ENCODE assay signal across 8 cellular contexts in the genomic region with DNA sequence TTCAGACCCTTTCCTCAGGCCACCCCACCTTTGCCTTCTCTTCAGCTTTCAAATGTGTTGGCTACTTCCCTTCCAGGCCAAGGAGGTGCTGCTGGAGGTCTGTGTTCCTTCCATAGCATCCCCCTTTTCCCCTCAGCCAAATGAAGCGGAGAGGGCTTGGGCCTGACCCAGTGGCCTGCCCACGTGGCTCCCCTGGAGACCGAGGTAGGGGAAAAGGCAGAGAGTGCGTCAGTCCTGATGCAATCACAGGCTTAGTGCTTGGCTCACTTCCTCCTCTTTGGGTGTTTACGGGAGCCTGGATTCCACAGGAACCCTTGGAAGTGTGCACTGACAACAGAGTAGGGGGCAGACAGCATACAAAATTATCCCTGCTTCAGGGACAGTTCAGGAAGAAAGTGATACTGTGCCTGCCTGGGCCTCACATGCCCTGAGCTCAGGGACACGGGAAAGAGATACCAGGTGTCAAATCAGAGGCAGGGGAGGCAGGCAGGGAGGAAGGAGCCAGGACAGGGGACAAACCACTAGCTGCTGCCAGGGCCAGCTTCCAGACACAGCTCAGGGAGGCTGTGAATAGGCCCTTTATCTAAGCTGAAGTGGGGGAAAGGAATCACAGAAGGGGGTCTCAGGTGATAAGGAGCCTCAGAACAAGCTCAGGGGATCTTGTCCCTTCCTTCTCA. TPM values are rescaled to one million over a fixed set of nuclear protein-coding genes. Genes with fewer than 3 reads are reported as not detected.
DNase-seq lines count a peak whose midpoint lies in the region; ATAC-seq and TF ChIP-seq lines count a peak whose summit lies in the region.

No MANE protein-coding gene starts in this region.

- H3K36me3 ChIP-seq in NT2/D1 (ENCODE audit: insufficient read depth, insufficient read length, low read length): no peaks in the 10 kb centered on the region
- no peaks in the 10 kb centered on the region for H3K36me3 ChIP-seq in left lung

- peak overlapping the region; percentile 11 for H3K9ac ChIP-seq in NT2/D1 (ENCODE audit: insufficient read length, low read depth)

- H3K27me3 ChIP-seq in NT2/D1 (ENCODE audit: insufficient read depth, insufficient read length) (no peaks in the 10 kb centered on the region), left lung (no peaks in the 10 kb centered on the region)

- H3K4me1 ChIP-seq in NT2/D1 (ENCODE audit: insufficient read depth, insufficient read length) (peaks cover 21% of the 10 kb centered on the region), left lung (peaks cover 17 to 65% of the 10 kb centered on the region in 2 donors)

- peak; percentile 98 for DNase-seq in ELR (ENCODE audit: low read depth)
- no peak for DNase-seq in NT2/D1 (ENCODE audit: low read depth, low spot score)
- peak; percentile 50 for DNase-seq in cerebellar cortex (ENCODE audit: low spot score)
- DNase-seq in left lung: peak; percentile 93
- peak; percentile 98 for DNase-seq in stromal cell of bone marrow (ENCODE audit: low read depth)

- TF ChIP-seq CTCF in left lung (IDR thresholded peaks at IDR 0.05): no peak

- H3K27ac ChIP-seq in left lung: peak overlapping the region; percentile 86 to 92

- H3K4me3 ChIP-seq in NT2/D1 (ENCODE audit: insufficient read length, low read depth) (no peak overlapping the region), left lung (no peak overlapping the region)

- ATAC-seq in left lung (peak; percentile 88), HG03571 (IDR thresholded peaks at IDR 0.05; ENCODE audit: unreplicated experiment) (no peak), HG03196 (IDR thresholded peaks at IDR 0.05; ENCODE audit: unreplicated experiment) (no peak), HG03469 (IDR thresholded peaks at IDR 0.05; ENCODE audit: unreplicated experiment) (no peak)

- H3K9me3 ChIP-seq in NT2/D1 (ENCODE audit: insufficient read depth, low read length) (no peaks in the 10 kb centered on the region), left lung (no peaks in the 10 kb centered on the region)

- intact Hi-C loops in left lung (cut with DNase I): no loop called here

RNA-seq across cellular contexts. Expression of a gene that starts 16.6 kb away (rescaled TPM):
- total RNA-seq in left lung: 100 to 1,000 TPM; 210 to 272 TPM

RNA-seq across cellular contexts. Expression of a gene that starts 58.9 kb away (rescaled TPM):
- 10 to 100 TPM; 87.2 to 95.7 TPM for total RNA-seq in left lung
